In genomic region chr2:10312437-10312957, GRCh38 we compare ENCODE assay signal across 25 cellular contexts.
"Had no signal": no experiment of that assay in that cellular context is flagged by ENCODE, and none has a peak within 500 bp of the region (broad histone marks: within the 10 kb centered on the region; RNA-seq: fewer than 3 reads in every experiment).

No MANE protein-coding gene starts in this region.

- H3K4me3 ChIP-seq: ascending aorta, body of pancreas, SK-N-MC had no signal

- ATAC-seq: activated CD8-positive, alpha-beta T cell treated with anti-CD3 and anti-CD28 coated beads, Interleukin-2, amount 10 ng/mL, durations not matched to agents 7 days and 5 days; body of pancreas; Panc1; Right ventricle myocardium inferior had no signal

- H3K9me3 Mint-ChIP-seq: activated naive CD4-positive, alpha-beta T cell treated with anti-CD3 and anti-CD28 coated beads, Interleukin-2, amount 50 U/mL, for 24 hours; central memory CD8-positive, alpha-beta T cell had no signal

- H3K36me3 Mint-ChIP-seq: activated naive CD4-positive, alpha-beta T cell treated with anti-CD3 and anti-CD28 coated beads, Interleukin-2, amount 50 U/mL, for 24 hours had no signal

- H3K27me3 ChIP-seq: ascending aorta, body of pancreas had no signal

- H3K4me1 ChIP-seq: ascending aorta had no signal

- DNase-seq: activated CD4-positive, alpha-beta T cell treated with anti-CD3 and anti-CD28 coated beads for 4 hours; activated CD4-positive, alpha-beta T cell treated with anti-CD3 and anti-CD28 coated beads, Interleukin-2, amount 50 U/mL, for 4 hours; activated CD4-positive, CD25-positive, alpha-beta regulatory T cell; activated CD8-positive, alpha-beta T cell treated with anti-CD3 and anti-CD28 coated beads, Interleukin-2, amount 10 ng/mL, durations not matched to agents 7 days and 5 days; activated effector memory CD4-positive, alpha-beta T cell treated with Interleukin-2 at 50 U/mL for 16 hours; activated naive CD4-positive, alpha-beta T cell; activated T-cell treated with anti-CD3 and anti-CD28 coated beads, Interleukin-2, amount 50 U/mL, for 1 hour; body of pancreas; NCI-H1092; NCI-H1417; NCI-H1930; NCI-H2171; NCI-H2227 treated with DMSO at 0.1 percent for 48 hours; NCI-H526 treated with DMSO at 0.1 percent for 48 hours; NK-92 treated with Interleukin-12 subunit alpha and Interleukin-12 subunit beta, amount 100 ng/mL, for 24 hours; OCI-M1; RPMI8226; T-helper 1 cell had no signal

- H3K27ac ChIP-seq: ascending aorta, body of pancreas, SK-N-MC, VCaP had no signal

- H3K4me3 Mint-ChIP-seq: activated CD8-positive, alpha-beta T cell treated with anti-CD3 and anti-CD28 coated beads, Interleukin-2, amount 10 ng/mL, durations not matched to agents 7 days and 5 days; activated naive CD4-positive, alpha-beta T cell treated with anti-CD3 and anti-CD28 coated beads, Interleukin-2, amount 50 U/mL, for 24 hours; central memory CD8-positive, alpha-beta T cell had no signal

- H3K27me3 Mint-ChIP-seq: activated naive CD4-positive, alpha-beta T cell treated with anti-CD3 and anti-CD28 coated beads, Interleukin-2, amount 50 U/mL, for 24 hours; central memory CD8-positive, alpha-beta T cell had no signal

- H3K36me3 ChIP-seq: ascending aorta had no signal

- H3K9me3 ChIP-seq: ascending aorta, body of pancreas had no signal

- H3K27ac Mint-ChIP-seq: activated CD8-positive, alpha-beta T cell treated with anti-CD3 and anti-CD28 coated beads, Interleukin-2, amount 10 ng/mL, durations not matched to agents 7 days and 5 days; activated naive CD4-positive, alpha-beta T cell treated with anti-CD3 and anti-CD28 coated beads, Interleukin-2, amount 50 U/mL, for 24 hours had no signal
